15 cellular contexts compared by ENCODE assay signal in the genomic region with DNA sequence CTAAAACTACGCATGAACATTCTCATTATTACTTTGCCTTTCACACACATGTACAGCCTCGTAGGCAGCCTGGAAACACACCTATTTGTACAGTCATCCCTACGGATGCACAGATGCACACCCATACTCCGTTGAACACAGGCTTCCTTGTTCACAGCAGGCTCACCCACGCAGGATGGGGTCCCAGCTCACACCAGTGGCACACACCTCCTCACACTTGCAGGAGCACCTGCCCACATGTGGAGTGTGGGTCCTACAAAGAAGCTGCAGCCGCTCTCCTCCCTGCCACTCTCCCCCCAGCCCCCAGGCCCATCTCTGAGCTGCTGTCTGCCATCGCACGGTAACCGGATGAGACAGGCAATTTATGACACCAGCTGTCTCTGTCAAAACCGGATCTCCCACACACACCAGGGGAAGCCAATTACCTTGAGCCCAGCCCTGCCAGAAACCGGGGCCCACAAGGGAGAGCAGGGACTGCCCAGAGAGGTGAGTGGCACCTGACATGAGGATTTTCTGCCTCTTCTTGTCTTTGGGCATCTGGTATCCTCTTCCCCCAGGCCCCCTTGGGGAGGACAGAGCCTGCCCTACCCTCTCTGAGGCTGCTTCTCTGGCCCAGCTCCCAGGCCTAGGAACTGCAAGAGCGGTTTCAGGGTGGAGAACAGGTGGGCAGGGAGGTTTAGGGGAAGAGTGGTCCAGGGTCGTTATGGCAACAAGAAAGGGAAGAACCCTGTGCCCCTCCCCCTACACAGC.
DNase-seq lines count a peak whose midpoint lies in the region; ATAC-seq lines count a peak whose summit lies in the region.
"Had no signal": no experiment of that assay in that cellular context is flagged by ENCODE, and none has a peak within 500 bp of the region (broad histone marks: within the 10 kb centered on the region; RNA-seq: fewer than 3 reads in every experiment).

No MANE protein-coding gene starts in this region.

- H3K27me3 ChIP-seq in H7 (ENCODE audit: control insufficient read depth, insufficient read depth, low read length), result no peaks in the 10 kb centered on the region
- H3K27me3 ChIP-seq: SJSA1 had no signal

- H3K36me3 ChIP-seq in H7 (replicated peaks; ENCODE audit: control insufficient read depth, insufficient read depth, low read length), result no peaks in the 10 kb centered on the region
- H3K36me3 ChIP-seq: SJSA1, uterus had no signal

- DNase-seq in Ammon's horn (ENCODE audit: low spot score) (peak; percentile 47), H7 (peak; percentile 91), NCI-H510A treated with DMSO at 0.1 percent for 48 hours (lab: John Stamatoyannopoulos, UW) (peak; percentile 87), cerebellum (ENCODE audit: low spot score) (peak; percentile 76)
- DNase-seq in activated CD8-positive, alpha-beta memory T cell treated with anti-CD3 and anti-CD28 coated beads, Interleukin-2, amount 50 U/mL, for 48 hours, result no peak
- DNase-seq in stimulated activated CD4-positive, alpha-beta T cell treated with anti-CD3 and anti-CD28 coated beads, Interleukin-2, amount 100 ng/mL, for 48 hours, result no peak
- DNase-seq: activated B cell treated with CpG ODN at 0.5 μM for 24 hours, activated T-cell treated with anti-CD3 and anti-CD28 coated beads for 4 hours, NCI-H1930, uterus had no signal

- ATAC-seq in GM18858 (IDR thresholded peaks at IDR 0.05; ENCODE audit: unreplicated experiment), result no peak
- no peak for ATAC-seq in GM19395 (IDR thresholded peaks at IDR 0.05; ENCODE audit: unreplicated experiment)
- ATAC-seq: HCT116, HepG2 had no signal

- no peak overlapping the region for H3K4me3 ChIP-seq in H7 (ENCODE audit: insufficient read depth, low read depth, low read length)
- H3K4me3 ChIP-seq: SJSA1, uterus had no signal

Comparison
In these comparisons a context has a peak if more than half of its experiments do, and no peak if none do; other contexts are left out.
1. DNase-seq: peak in Ammon's horn (single experiment), H7 (single experiment), NCI-H510A treated with DMSO at 0.1 percent for 48 hours (single experiment) and cerebellum (single experiment); none in activated CD8-positive, alpha-beta memory T cell treated with anti-CD3 and anti-CD28 coated beads, Interleukin-2, amount 50 U/mL, for 48 hours (single experiment) and stimulated activated CD4-positive, alpha-beta T cell treated with anti-CD3 and anti-CD28 coated beads, Interleukin-2, amount 100 ng/mL, for 48 hours (0 of 2).